Comparison of ENCODE assay signal across 1 cellular context in genomic region chr1:9435854-9436253, GRCh38.
TF ChIP-seq lines count a peak whose summit lies in the region.

No MANE protein-coding gene starts in this region.

TF ChIP-seq in A549, 52 proteins besides CTCF, POLR2A, EP300 and RAD21 (continued from another document):
- TF ChIP-seq EHF (CRISPR knock-in tag; IDR thresholded peaks at IDR 0.05), result no peak
- no peak for TF ChIP-seq BCL3 (IDR thresholded peaks at IDR 0.05)
- no peak for TF ChIP-seq MAFK (IDR thresholded peaks at IDR 0.05; ENCODE audit: partially characterized antibody)
- TF ChIP-seq RFX5 (IDR thresholded peaks at IDR 0.05), result no peak
- no peak for TF ChIP-seq CHD2 (IDR thresholded peaks at IDR 0.05; ENCODE audit: low read length, partially characterized antibody)
- no peak for TF ChIP-seq PBX3 (IDR thresholded peaks at IDR 0.05)
- TF ChIP-seq CBX2 (IDR thresholded peaks at IDR 0.05; ENCODE audit: borderline replicate concordance, low read depth), result no peak
